17 cellular contexts compared by ENCODE assay signal in genomic region chr2:235693279-235693678, GRCh38.
DNase-seq lines count a peak whose midpoint lies in the region; TF ChIP-seq lines count a peak whose summit lies in the region.
"Had no signal": no experiment of that assay in that cellular context is flagged by ENCODE, and none has a peak within 500 bp of the region (broad histone marks: within the 10 kb centered on the region; RNA-seq: fewer than 3 reads in every experiment).

No MANE protein-coding gene starts in this region.

- no peaks in the 10 kb centered on the region for H3K36me3 Mint-ChIP-seq in activated CD4-positive, alpha-beta memory T cell treated with anti-CD3 and anti-CD28 coated beads, Interleukin-2, amount 10 ng/mL, durations not matched to agents 7 days and 5 days (ENCODE audit: low read depth)
- H3K36me3 Mint-ChIP-seq: CD14-positive monocyte; CD4-positive, alpha-beta memory T cell had no signal

- TF ChIP-seq POLR2A in sigmoid colon (IDR thresholded peaks at IDR 0.05): no peak

- H3K36me3 ChIP-seq in BLaER1 treated with 17β-estradiol and CSF1 and Interleukin-3, amounts not matched to agents 10 nM and 100 nM: no peaks in the 10 kb centered on the region
- H3K36me3 ChIP-seq in Loucy (ENCODE audit: insufficient read depth, low read length) (no peaks in the 10 kb centered on the region), sigmoid colon (no peaks in the 10 kb centered on the region)
- H3K36me3 ChIP-seq: BE2C had no signal

- CTCF ChIA-PET in activated CD4-positive, alpha-beta memory T cell treated with anti-CD3 and anti-CD28 coated beads, Interleukin-2, amount 10 ng/mL, durations not matched to agents 7 days and 5 days (lab: Charles Lee): no interaction called here

- H3K79me2 ChIP-seq in Loucy (ENCODE audit: insufficient read depth, low read length): peaks cover 82% of the 10 kb centered on the region; the same call in 1 of the 2 replicates

- no peaks in the 10 kb centered on the region for H3K9me3 Mint-ChIP-seq in activated CD4-positive, alpha-beta memory T cell treated with anti-CD3 and anti-CD28 coated beads, Interleukin-2, amount 10 ng/mL, durations not matched to agents 7 days and 5 days
- H3K9me3 Mint-ChIP-seq: CD4-positive, alpha-beta memory T cell had no signal

- H3K27ac ChIP-seq in BLaER1 treated with 17β-estradiol and CSF1 and Interleukin-3, amounts not matched to agents 10 nM and 100 nM: no peak overlapping the region
- H3K27ac ChIP-seq in sigmoid colon: no peak overlapping the region

- POLR2A ChIA-PET in activated CD4-positive, alpha-beta memory T cell treated with anti-CD3 and anti-CD28 coated beads, Interleukin-2, amount 10 ng/mL, durations not matched to agents 7 days and 5 days (lab: Charles Lee): no interaction called here

- DNase-seq in mesenteric fat pad (ENCODE audit: low spot score) (peak; percentile 71), sigmoid colon (peak; percentile 33), EL (no peak)
- no peak for DNase-seq in stimulated activated naive CD4-positive, alpha-beta T cell treated with Interleukin-2 at 50 U/mL for 16 hours (lab: John Stamatoyannopoulos, UW)
- no peak for DNase-seq in central memory CD4-positive, alpha-beta T cell
- no peak for DNase-seq in activated CD4-positive, alpha-beta memory T cell treated with anti-CD3 and anti-CD28 coated beads, Interleukin-2, amount 10 ng/mL, durations not matched to agents 7 days and 5 days
- DNase-seq: ACHN; BE2C; CD4-positive, alpha-beta memory T cell; DMS153; DMS79; GF-D8; GOT3; H9 had no signal

- no peaks in the 10 kb centered on the region for H3K9me3 ChIP-seq in BLaER1 treated with 17β-estradiol and CSF1 and Interleukin-3, amounts not matched to agents 10 nM and 100 nM (replicated peaks in 1 of 11)
- no peaks in the 10 kb centered on the region for H3K9me3 ChIP-seq in Loucy (ENCODE audit: insufficient read depth, low read depth, low read length)
- no peaks in the 10 kb centered on the region for H3K9me3 ChIP-seq in sigmoid colon
- H3K9me3 ChIP-seq: BE2C had no signal

- WGBS in sigmoid colon, 2 donors: 94 to 95% methylated on average over 10 of the region's 10 CpGs

- H2AFZ ChIP-seq in Loucy (ENCODE audit: low read length): no peak overlapping the region

- TF ChIP-seq CTCF in Loucy (conservative IDR thresholded peaks at IDR 0.05; ENCODE audit: low read length) (no peak), sigmoid colon (IDR thresholded peaks at IDR 0.05) (no peak)

- H3K27me3 ChIP-seq in BLaER1 treated with 17β-estradiol and CSF1 and Interleukin-3, amounts not matched to agents 10 nM and 100 nM: peaks cover 0 to 4% (median 0%) of the 10 kb centered on the region in 11 experiments; a peak in 1 of 22 replicates
- H3K27me3 ChIP-seq in Loucy (ENCODE audit: insufficient read depth, low read length, poor library complexity, severe bottlenecking): no peaks in the 10 kb centered on the region
- no peaks in the 10 kb centered on the region for H3K27me3 ChIP-seq in sigmoid colon
- H3K27me3 ChIP-seq: BE2C had no signal

- H3K4me2 ChIP-seq in BLaER1 treated with 17β-estradiol and CSF1 and Interleukin-3, amounts not matched to agents 10 nM and 100 nM: peak overlapping the region in 9 of 11 experiments; percentile 57 to 90 (median 73); a peak in 17 of 22 replicates
- H3K4me2 ChIP-seq in Loucy (ENCODE audit: low read depth, low read length, poor library complexity, severe bottlenecking): peak overlapping the region; percentile 62

- peaks cover 7 to 95% (median 91%) of the 10 kb centered on the region in 11 experiments; a peak in 20 of 22 replicates for H4K20me1 ChIP-seq in BLaER1 treated with 17β-estradiol and CSF1 and Interleukin-3, amounts not matched to agents 10 nM and 100 nM
- H4K20me1 ChIP-seq in Loucy (ENCODE audit: insufficient read depth, low read length, poor library complexity, severe bottlenecking): no peaks in the 10 kb centered on the region

- no peaks in the 10 kb centered on the region for H3K9me2 ChIP-seq in Loucy (replicated peaks; ENCODE audit: low read depth, low read length)

- H3K4me3 ChIP-seq in BLaER1 treated with 17β-estradiol and CSF1 and Interleukin-3, amounts not matched to agents 10 nM and 100 nM: no peak overlapping the region
- H3K4me3 ChIP-seq in Loucy (ENCODE audit: low read length, poor library complexity, severe bottlenecking) (peak overlapping the region; percentile 18), sigmoid colon (no peak overlapping the region)

- H3K27me3 Mint-ChIP-seq in activated CD4-positive, alpha-beta memory T cell treated with anti-CD3 and anti-CD28 coated beads, Interleukin-2, amount 10 ng/mL, durations not matched to agents 7 days and 5 days: no peaks in the 10 kb centered on the region

- peaks cover 8 to 100% (median 77%) of the 10 kb centered on the region in 10 experiments for H3K4me1 ChIP-seq in BLaER1 treated with 17β-estradiol and CSF1 and Interleukin-3, amounts not matched to agents 10 nM and 100 nM
- peaks cover 13% of the 10 kb centered on the region for H3K4me1 ChIP-seq in Loucy (ENCODE audit: insufficient read depth, low read length, poor library complexity, severe bottlenecking)
- peaks cover 0 to 54% (median 43%) of the 10 kb centered on the region in 4 donors for H3K4me1 ChIP-seq in sigmoid colon
- H3K4me1 ChIP-seq: BE2C had no signal

- H3F3A ChIP-seq in Loucy (ENCODE audit: low read depth): no peaks in the 10 kb centered on the region

- no peak overlapping the region for H3K4me3 Mint-ChIP-seq in activated CD4-positive, alpha-beta memory T cell treated with anti-CD3 and anti-CD28 coated beads, Interleukin-2, amount 10 ng/mL, durations not matched to agents 7 days and 5 days
- H3K4me3 Mint-ChIP-seq: CD14-positive monocyte; CD4-positive, alpha-beta memory T cell; H9 had no signal

- intact Hi-C loops in sigmoid colon (cut with DNase I): no loop called here

- H3K4me1 Mint-ChIP-seq in activated CD4-positive, alpha-beta memory T cell treated with anti-CD3 and anti-CD28 coated beads, Interleukin-2, amount 10 ng/mL, durations not matched to agents 7 days and 5 days: no peaks in the 10 kb centered on the region
- H3K4me1 Mint-ChIP-seq: CD14-positive monocyte; CD4-positive, alpha-beta memory T cell had no signal

- no peak for TF ChIP-seq EP300 in sigmoid colon (IDR thresholded peaks at IDR 0.05)

- no peak overlapping the region for H3K9ac ChIP-seq in BLaER1 treated with 17β-estradiol and CSF1 and Interleukin-3, amounts not matched to agents 10 nM and 100 nM
- no peak overlapping the region for H3K9ac ChIP-seq in Loucy (ENCODE audit: low read depth, low read length, poor library complexity, severe bottlenecking)

- H3K27ac Mint-ChIP-seq in activated CD4-positive, alpha-beta memory T cell treated with anti-CD3 and anti-CD28 coated beads, Interleukin-2, amount 10 ng/mL, durations not matched to agents 7 days and 5 days: no peak overlapping the region
- H3K27ac Mint-ChIP-seq: CD14-positive monocyte had no signal

Comparison
In these comparisons a context has a peak if more than half of its experiments do, and no peak if none do; other contexts are left out.
1. DNase-seq: peak in mesenteric fat pad (single experiment) and sigmoid colon (single experiment); none in stimulated activated naive CD4-positive, alpha-beta T cell treated with Interleukin-2 at 50 U/mL for 16 hours (single experiment), EL (single experiment), central memory CD4-positive, alpha-beta T cell (single experiment) and activated CD4-positive, alpha-beta memory T cell treated with anti-CD3 and anti-CD28 coated beads, Interleukin-2, amount 10 ng/mL, durations not matched to agents 7 days and 5 days (single experiment).